In genomic region chr2:55268907-55269611, GRCh38 we compare ENCODE assay signal across 8 cellular contexts. TPM values are rescaled to one million over a fixed set of nuclear protein-coding genes. Genes with fewer than 3 reads are reported as not detected.
DNase-seq lines count a peak whose midpoint lies in the region; ATAC-seq, FAIRE-seq and TF ChIP-seq lines count a peak whose summit lies in the region.

Gene MTIF2 (minus strand): TSS chr2:55269231. CDS start chr2:55263858, 5,373 bp downstream.

- peak; percentile 82 for FAIRE-seq in A204.1 (lab: Jason Lieb, UNC)
- FAIRE-seq in TTC549 (lab: Jason Lieb, UNC) = peak; percentile 76

- H3K27ac ChIP-seq in body of pancreas (peak within 1 kb of the TSS; percentile 63 to 90 (median 78)), iPS DF 6.9 (ENCODE audit: low read length) (no peak within 1 kb of the TSS), gastrocnemius medialis (peak within 1 kb of the TSS; percentile 81 to 93 (median 88))

- intact Hi-C loops in body of pancreas (cut with DNase I) = no loop called here
- intact Hi-C loops in gastrocnemius medialis (cut with DNase I; ENCODE audit: low total_unique reads) = loop anchor here (1.0 to 5.0 kb wide), 4 partner anchors 37 to 248 kb away; partner anchors contain the start of genes CCDC88A, CFAP36, CLHC1 and RPS27A

- no peaks in the 10 kb centered on the region for H3K27me3 ChIP-seq in body of pancreas
- H3K27me3 ChIP-seq in iPS DF 6.9 (ENCODE audit: control insufficient read depth, insufficient read depth, low read length) = no peaks in the 10 kb centered on the region
- no peaks in the 10 kb centered on the region for H3K27me3 ChIP-seq in gastrocnemius medialis

- peak in 4 of 7 experiments; percentile 41 to 53 (median 47) for TF ChIP-seq CTCF in body of pancreas (IDR thresholded peaks at IDR 0.05)
- TF ChIP-seq CTCF in gastrocnemius medialis (IDR thresholded peaks at IDR 0.05 in 4 of 5, conservative IDR thresholded peaks at IDR 0.05 in 1 of 5) = peak in 2 of 5 experiments; percentile 29 to 30

- DNase-seq in NCI-H2107 treated with DMSO at 0.1 percent for 48 hours (lab: John Stamatoyannopoulos, UW; ENCODE audit: unreplicated experiment) (peak; percentile 78), body of pancreas (peak; percentile 94 to 97 (median 97)), iPS DF 6.9 (ENCODE audit: low read depth, low spot score) (peak; percentile 85), gastrocnemius medialis (peak; percentile 94 to 96)

- 0 to 1% methylated on average over 30 to 43 of the region's 43 CpGs for WGBS in body of pancreas, 2 donors
- no CpG with 5 or more reads among the region's 43 CpGs for WGBS in iPS DF 6.9 (ENCODE audit: insufficient coverage, insufficient read length)

- peaks cover 0 to 4% of the 10 kb centered on the region in 2 donors for H3K36me3 ChIP-seq in body of pancreas (replicated peaks in 1 of 2; ENCODE audit: insufficient read depth in 1 of 2, low read depth in 2 of 2)
- H3K36me3 ChIP-seq in iPS DF 6.9 (ENCODE audit: control insufficient read depth, insufficient read depth, low read length) = no peaks in the 10 kb centered on the region; the same call in 1 of the 2 replicates
- peaks cover 0 to 32% of the 10 kb centered on the region in 2 donors for H3K36me3 ChIP-seq in gastrocnemius medialis

- peak; percentile 95 for ATAC-seq in GM18520 (IDR thresholded peaks at IDR 0.05; ENCODE audit: unreplicated experiment)
- peak; percentile 95 for ATAC-seq in HG03064 (IDR thresholded peaks at IDR 0.05; ENCODE audit: low read depth, unreplicated experiment)
- ATAC-seq in body of pancreas = peak; percentile 100
- peak; percentile 98 to 99 for ATAC-seq in gastrocnemius medialis

- H3K4me1 ChIP-seq in body of pancreas (peaks cover 17% of the 10 kb centered on the region), iPS DF 6.9 (ENCODE audit: control insufficient read depth, insufficient read depth, low read length) (no peaks in the 10 kb centered on the region), gastrocnemius medialis (peaks cover 6 to 16% of the 10 kb centered on the region in 2 donors)

- H3K4me3 ChIP-seq in body of pancreas (peak within 1 kb of the TSS; percentile 57 to 73), iPS DF 6.9 (ENCODE audit: low read length) (peak within 1 kb of the TSS; percentile 60; the same call in 1 of the 2 replicates), gastrocnemius medialis (peak within 1 kb of the TSS; percentile 75 to 83 (median 79))

- in situ Hi-C loops in gastrocnemius medialis (cut with MboI; ENCODE audit: low sequenced_read_pairs in 4 of 4) = no loop called here

- peak; percentile 30 to 89 (median 80) for TF ChIP-seq POLR2A in body of pancreas (IDR thresholded peaks at IDR 0.05)
- peak in 1 of 2 donors; percentile 57 for TF ChIP-seq POLR2A in gastrocnemius medialis (IDR thresholded peaks at IDR 0.05)

- no peaks in the 10 kb centered on the region for H3K9me3 ChIP-seq in body of pancreas
- no peaks in the 10 kb centered on the region for H3K9me3 ChIP-seq in iPS DF 6.9 (ENCODE audit: control insufficient read depth, insufficient read depth, low read length)
- H3K9me3 ChIP-seq in gastrocnemius medialis = no peaks in the 10 kb centered on the region

RNA-seq across cellular contexts. Expression of gene MTIF2, which starts in this region (rescaled TPM):
- total RNA-seq in body of pancreas (10 to 100 TPM; 14.5 to 17.9 TPM), gastrocnemius medialis (10 to 100 TPM; 23.0 to 42.5 (median 34.7) TPM)
